1 cellular context compared by ENCODE assay signal in genomic region chr2:191630313-191630712, GRCh38.
TF ChIP-seq lines count a peak whose summit lies in the region.

No MANE protein-coding gene starts in this region.

TF ChIP-seq in K562, 482 proteins besides CTCF, POLR2A, EP300 and RAD21 (continued from another document):
- TF ChIP-seq VEZF1 (CRISPR knock-in tag; IDR thresholded peaks at IDR 0.05) (peak; percentile 22; the same call in 1 of the 2 replicates), ZNF217 (CRISPR knock-in tag; IDR thresholded peaks at IDR 0.05) (no peak), ZNF184 (CRISPR knock-in tag; IDR thresholded peaks at IDR 0.05) (no peak), RHOXF2B (CRISPR knock-in tag; conservative IDR thresholded peaks at IDR 0.05) (no peak), NR2C1 (IDR thresholded peaks at IDR 0.05) (no peak), NR2C1 (tag; IDR thresholded peaks at IDR 0.05) (no peak), NR3C1 (CRISPR knock-in tag; IDR thresholded peaks at IDR 0.05) (no peak), MTA1 (IDR thresholded peaks at IDR 0.05; ENCODE audit: borderline replicate concordance) (no peak), XRCC4 (IDR thresholded peaks at IDR 0.05; ENCODE audit: extremely low read depth, insufficient read depth, insufficient read length) (no peak), KLF6 (CRISPR knock-in tag; IDR thresholded peaks at IDR 0.05; ENCODE audit: borderline replicate concordance) (no peak), THRAP3 (IDR thresholded peaks at IDR 0.05; ENCODE audit: borderline replicate concordance) (no peak), NFE2 (IDR thresholded peaks at IDR 0.05; ENCODE audit: low read depth) (0 out of 2 replicates have a peak, but pooled peaks have one; percentile 4), OTX1 (CRISPR knock-in tag; IDR thresholded peaks at IDR 0.05) (no peak), ELF4 (CRISPR knock-in tag; IDR thresholded peaks at IDR 0.05) (no peak), HNRNPLL (IDR thresholded peaks at IDR 0.05; ENCODE audit: low read depth, low read length, poor library complexity, severe bottlenecking) (no peak), ZNF3 (CRISPR knock-in tag; IDR thresholded peaks at IDR 0.05) (no peak), TAL1 (IDR thresholded peaks at IDR 0.05) (no peak), E4F1 (CRISPR knock-in tag; IDR thresholded peaks at IDR 0.05; ENCODE audit: borderline replicate concordance) (no peak)
- TF ChIP-seq, protein P1, sequence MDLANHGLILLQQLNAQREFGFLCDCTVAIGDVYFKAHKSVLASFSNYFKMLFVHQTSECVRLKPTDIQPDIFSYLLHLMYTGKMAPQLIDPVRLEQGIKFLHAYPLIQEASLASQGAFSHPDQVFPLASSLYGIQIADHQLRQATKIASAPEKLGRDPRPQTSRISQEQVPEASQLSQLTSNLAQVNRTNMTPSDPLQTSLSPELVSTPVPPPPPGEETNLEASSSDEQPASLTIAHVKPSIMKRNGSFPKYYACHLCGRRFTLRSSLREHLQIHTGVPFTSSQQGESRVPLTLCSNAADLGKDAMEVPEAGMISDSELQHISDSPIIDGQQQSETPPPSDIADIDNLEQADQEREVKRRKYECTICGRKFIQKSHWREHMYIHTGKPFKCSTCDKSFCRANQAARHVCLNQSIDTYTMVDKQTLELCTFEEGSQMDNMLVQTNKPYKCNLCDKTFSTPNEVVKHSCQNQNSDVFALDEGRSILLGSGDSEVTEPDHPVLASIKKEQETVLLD (IDR thresholded peaks at IDR 0.05), result no peak
- TF ChIP-seq, protein P2, sequence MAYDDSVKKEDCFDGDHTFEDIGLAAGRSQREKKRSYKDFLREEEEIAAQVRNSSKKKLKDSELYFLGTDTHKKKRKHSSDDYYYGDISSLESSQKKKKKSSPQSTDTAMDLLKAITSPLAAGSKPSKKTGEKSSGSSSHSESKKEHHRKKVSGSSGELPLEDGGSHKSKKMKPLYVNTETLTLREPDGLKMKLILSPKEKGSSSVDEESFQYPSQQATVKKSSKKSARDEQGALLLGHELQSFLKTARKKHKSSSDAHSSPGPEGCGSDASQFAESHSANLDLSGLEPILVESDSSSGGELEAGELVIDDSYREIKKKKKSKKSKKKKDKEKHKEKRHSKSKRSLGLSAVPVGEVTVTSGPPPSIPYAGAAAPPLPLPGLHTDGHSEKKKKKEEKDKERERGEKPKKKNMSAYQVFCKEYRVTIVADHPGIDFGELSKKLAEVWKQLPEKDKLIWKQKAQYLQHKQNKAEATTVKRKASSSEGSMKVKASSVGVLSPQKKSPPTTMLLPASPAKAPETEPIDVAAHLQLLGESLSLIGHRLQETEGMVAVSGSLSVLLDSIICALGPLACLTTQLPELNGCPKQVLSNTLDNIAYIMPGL (CRISPR knock-in tag; IDR thresholded peaks at IDR 0.05), result no peak
- TF ChIP-seq, protein P3, sequence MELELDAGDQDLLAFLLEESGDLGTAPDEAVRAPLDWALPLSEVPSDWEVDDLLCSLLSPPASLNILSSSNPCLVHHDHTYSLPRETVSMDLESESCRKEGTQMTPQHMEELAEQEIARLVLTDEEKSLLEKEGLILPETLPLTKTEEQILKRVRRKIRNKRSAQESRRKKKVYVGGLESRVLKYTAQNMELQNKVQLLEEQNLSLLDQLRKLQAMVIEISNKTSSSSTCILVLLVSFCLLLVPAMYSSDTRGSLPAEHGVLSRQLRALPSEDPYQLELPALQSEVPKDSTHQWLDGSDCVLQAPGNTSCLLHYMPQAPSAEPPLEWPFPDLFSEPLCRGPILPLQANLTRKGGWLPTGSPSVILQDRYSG (tag; conservative IDR thresholded peaks at IDR 0.05; ENCODE audit: low read depth), result no peak
